Comparison of ENCODE assay signal across 26 cellular contexts in genomic region chr1:53075206-53075605, GRCh38. TPM values are rescaled to one million over a fixed set of nuclear protein-coding genes. Genes with fewer than 3 reads are reported as not detected.
DNase-seq lines count a peak whose midpoint lies in the region; TF ChIP-seq lines count a peak whose summit lies in the region.
"Had no signal": no experiment of that assay in that cellular context is flagged by ENCODE, and none has a peak within 500 bp of the region (broad histone marks: within the 10 kb centered on the region; RNA-seq: fewer than 3 reads in every experiment).

No MANE protein-coding gene starts in this region.

- in situ Hi-C loops in transverse colon (cut with MboI; ENCODE audit: low pct_ligation_motif_present in 1 of 4, low pct_unique_long_range_greater_than_20kb in 1 of 4, low sequenced_read_pairs in 3 of 4): no loop called here

- no peak overlapping the region for H3K4me2 ChIP-seq in neural progenitor cell

- TF ChIP-seq CTCF in neural progenitor cell (IDR thresholded peaks at IDR 0.05): no peak
- no peak for TF ChIP-seq CTCF in transverse colon (IDR thresholded peaks at IDR 0.05)
- no peak for TF ChIP-seq CTCF in WERI-Rb-1 (IDR thresholded peaks at IDR 0.05; ENCODE audit: low read depth, low read length)

- H3K4me1 ChIP-seq in neural progenitor cell: peaks cover 20% of the 10 kb centered on the region
- H3K4me1 ChIP-seq in transverse colon: no peaks in the 10 kb centered on the region
- H3K4me1 ChIP-seq: prostate gland had no signal

- WGBS in transverse colon (ENCODE audit: low coverage in 1 of 2), 2 donors: 91 to 100% methylated on average over 1 to 4 of the region's 4 CpGs

- H3K27ac Mint-ChIP-seq in activated naive CD4-positive, alpha-beta T cell treated with anti-CD3 and anti-CD28 coated beads, Interleukin-2, amount 50 U/mL, for 24 hours: peak overlapping the region; percentile 10
- H3K27ac Mint-ChIP-seq in neural progenitor cell: peak overlapping the region; percentile 80
- H3K27ac Mint-ChIP-seq: activated CD4-positive, alpha-beta T cell treated with anti-CD3 and anti-CD28 coated beads, Interleukin-2, amount 10 ng/mL, durations not matched to agents 7 days and 5 days; activated T-helper 17 cell treated with anti-CD3 and anti-CD28 coated beads, Interleukin-2, amount 50 U/mL, for 72 hours; B cell; T-helper 17 cell had no signal

- no peak overlapping the region for H3K4me3 Mint-ChIP-seq in activated naive CD4-positive, alpha-beta T cell treated with anti-CD3 and anti-CD28 coated beads, Interleukin-2, amount 50 U/mL, for 24 hours
- peak overlapping the region; percentile 36 for H3K4me3 Mint-ChIP-seq in neural progenitor cell
- H3K4me3 Mint-ChIP-seq: activated CD4-positive, alpha-beta T cell treated with anti-CD3 and anti-CD28 coated beads, Interleukin-2, amount 10 ng/mL, durations not matched to agents 7 days and 5 days; activated T-helper 17 cell treated with anti-CD3 and anti-CD28 coated beads, Interleukin-2, amount 50 U/mL, for 72 hours; B cell; CD8-positive, alpha-beta memory T cell; neural crest cell; T-helper 17 cell had no signal

- H3K9ac ChIP-seq in neural progenitor cell: no peak overlapping the region
- H3K9ac ChIP-seq: GM23248 had no signal

- H3K9me3 Mint-ChIP-seq in activated naive CD4-positive, alpha-beta T cell treated with anti-CD3 and anti-CD28 coated beads, Interleukin-2, amount 50 U/mL, for 24 hours: no peaks in the 10 kb centered on the region
- H3K9me3 Mint-ChIP-seq in neural progenitor cell: peaks cover 2% of the 10 kb centered on the region
- H3K9me3 Mint-ChIP-seq: activated CD4-positive, alpha-beta T cell treated with anti-CD3 and anti-CD28 coated beads, Interleukin-2, amount 10 ng/mL, durations not matched to agents 7 days and 5 days; activated T-helper 17 cell treated with anti-CD3 and anti-CD28 coated beads, Interleukin-2, amount 50 U/mL, for 72 hours; neural crest cell had no signal

- no peaks in the 10 kb centered on the region for H3K27me3 Mint-ChIP-seq in activated naive CD4-positive, alpha-beta T cell treated with anti-CD3 and anti-CD28 coated beads, Interleukin-2, amount 50 U/mL, for 24 hours
- H3K27me3 Mint-ChIP-seq in neural progenitor cell (ENCODE audit: insufficient read depth, low read depth): peaks cover 23% of the 10 kb centered on the region
- H3K27me3 Mint-ChIP-seq: activated CD4-positive, alpha-beta T cell treated with anti-CD3 and anti-CD28 coated beads, Interleukin-2, amount 10 ng/mL, durations not matched to agents 7 days and 5 days; activated T-helper 17 cell treated with anti-CD3 and anti-CD28 coated beads, Interleukin-2, amount 50 U/mL, for 72 hours; B cell; CD8-positive, alpha-beta memory T cell had no signal

- H3K4me3 ChIP-seq in neural progenitor cell (no peak overlapping the region), transverse colon (no peak overlapping the region), WERI-Rb-1 (ENCODE audit: low read depth, low read length) (no peak overlapping the region)
- H3K4me3 ChIP-seq: GM23248, prostate gland, SK-N-MC, skin epidermis had no signal

- intact Hi-C loops in cardiac septum (cut with DNase I) (no loop called here), transverse colon (cut with DNase I; ENCODE audit: low total_unique reads) (no loop called here)

- H3F3A ChIP-seq in neural progenitor cell (ENCODE audit: low read depth): no peaks in the 10 kb centered on the region

- H4K20me1 ChIP-seq in neural progenitor cell (ENCODE audit: low read depth): no peaks in the 10 kb centered on the region

- no peak for TF ChIP-seq POLR2A in transverse colon (IDR thresholded peaks at IDR 0.05)

- H3K36me3 Mint-ChIP-seq in activated naive CD4-positive, alpha-beta T cell treated with anti-CD3 and anti-CD28 coated beads, Interleukin-2, amount 50 U/mL, for 24 hours: no peaks in the 10 kb centered on the region
- H3K36me3 Mint-ChIP-seq in neural progenitor cell: no peaks in the 10 kb centered on the region
- H3K36me3 Mint-ChIP-seq: CD8-positive, alpha-beta memory T cell had no signal

- no peaks in the 10 kb centered on the region for H3K27me3 ChIP-seq in neural progenitor cell
- H3K27me3 ChIP-seq in transverse colon: no peaks in the 10 kb centered on the region
- H3K27me3 ChIP-seq in WERI-Rb-1 (ENCODE audit: insufficient read depth, low read depth, severe bottlenecking): no peaks in the 10 kb centered on the region

- no peak for TF ChIP-seq EP300 in transverse colon (IDR thresholded peaks at IDR 0.05; ENCODE audit: low read depth)

- H2AFZ ChIP-seq in neural progenitor cell (replicated peaks): no peak overlapping the region
- H2AFZ ChIP-seq: GM23248 had no signal

- no peak for DNase-seq in activated naive CD4-positive, alpha-beta T cell (lab: John Stamatoyannopoulos, UW)
- peak; percentile 63 for DNase-seq in cardiac septum (ENCODE audit: low spot score)
- DNase-seq in neural progenitor cell (ENCODE audit: low spot score): no peak
- DNase-seq in transverse colon: peak; percentile 4
- no peak for DNase-seq in WERI-Rb-1
- no peak for DNase-seq in stimulated activated naive CD4-positive, alpha-beta T cell (lab: John Stamatoyannopoulos, UW)
- DNase-seq in activated gamma-delta T cell (lab: John Stamatoyannopoulos, UW): no peak
- DNase-seq: activated CD4-positive, alpha-beta T cell treated with anti-CD3 and anti-CD28 coated beads, Interleukin-2, amount 10 ng/mL, durations not matched to agents 7 days and 5 days; CD8-positive, alpha-beta memory T cell; GM23248; mammary epithelial cell; MV-4-11; NCI-H1436 treated with DMSO at 0.1 percent for 48 hours; NCI-H2107; NCI-H774; trophoblast cell had no signal

- no peaks in the 10 kb centered on the region for H3K4me1 Mint-ChIP-seq in activated naive CD4-positive, alpha-beta T cell treated with anti-CD3 and anti-CD28 coated beads, Interleukin-2, amount 50 U/mL, for 24 hours
- H3K4me1 Mint-ChIP-seq in neural progenitor cell: peaks cover 20% of the 10 kb centered on the region
- H3K4me1 Mint-ChIP-seq: activated CD4-positive, alpha-beta T cell treated with anti-CD3 and anti-CD28 coated beads, Interleukin-2, amount 10 ng/mL, durations not matched to agents 7 days and 5 days; activated T-helper 17 cell treated with anti-CD3 and anti-CD28 coated beads, Interleukin-2, amount 50 U/mL, for 72 hours; B cell had no signal

- no peaks in the 10 kb centered on the region for H3K9me3 ChIP-seq in neural progenitor cell (ENCODE audit: low read depth)
- no peaks in the 10 kb centered on the region for H3K9me3 ChIP-seq in transverse colon
- no peaks in the 10 kb centered on the region for H3K9me3 ChIP-seq in WERI-Rb-1 (ENCODE audit: severe bottlenecking)
- H3K9me3 ChIP-seq: prostate gland had no signal

- H3K27ac ChIP-seq in neural progenitor cell (no peak overlapping the region), transverse colon (no peak overlapping the region), WERI-Rb-1 (no peak overlapping the region)
- H3K27ac ChIP-seq: GM23248, prostate gland, SK-N-MC had no signal

- no peaks in the 10 kb centered on the region for H3K79me2 ChIP-seq in neural progenitor cell (ENCODE audit: low read depth)

- H3K36me3 ChIP-seq in neural progenitor cell (no peaks in the 10 kb centered on the region), transverse colon (no peaks in the 10 kb centered on the region), WERI-Rb-1 (no peaks in the 10 kb centered on the region)

RNA-seq across cellular contexts. Expression of gene PODN, which starts 13.2 kb away (rescaled TPM):
- total RNA-seq in cardiac septum (19.4 TPM), neural progenitor cell (ENCODE audit: low replicate concordance) (0.09 TPM in 1 of 2 replicates, not detected in the other), transverse colon (10 to 100 TPM; 29.4 to 43.6 (median 35.6) TPM)
- total RNA-seq: A673; activated CD4-positive, alpha-beta T cell treated with anti-CD3 and anti-CD28 coated beads, Interleukin-2, amount 10 ng/mL, durations not matched to agents 7 days and 5 days; activated T-helper 17 cell treated with anti-CD3 and anti-CD28 coated beads, Interleukin-2, amount 50 U/mL, for 72 hours; B cell; CD8-positive, alpha-beta memory T cell; LHCN-M2; mammary epithelial cell; T-helper 17 cell had no signal

Comparison
In these comparisons a context has a peak if more than half of its experiments do, and no peak if none do; other contexts are left out.
1. DNase-seq: peak in cardiac septum (single experiment) and transverse colon (single experiment); none in activated naive CD4-positive, alpha-beta T cell (0 of 4), neural progenitor cell (single experiment), WERI-Rb-1 (single experiment), stimulated activated naive CD4-positive, alpha-beta T cell (0 of 6) and activated gamma-delta T cell (single experiment).
2. RNA of gene PODN, which starts 13.2 kb away (total RNA-seq): 29.4 to 43.6 TPM in transverse colon and 19.4 TPM in cardiac septum (single experiment); 0.09 TPM in neural progenitor cell; every median in the first group is over 10 times any median in the second.